ENCODE assay signal across 10 cellular contexts in genomic region chr7:44575054-44575453, GRCh38. TPM values are rescaled to one million over a fixed set of nuclear protein-coding genes. Genes with fewer than 3 reads are reported as not detected.
DNase-seq lines count a peak whose midpoint lies in the region; ATAC-seq and TF ChIP-seq lines count a peak whose summit lies in the region.
"Had no signal": no experiment of that assay in that cellular context is flagged by ENCODE, and none has a peak within 500 bp of the region (broad histone marks: within the 10 kb centered on the region; RNA-seq: fewer than 3 reads in every experiment).

No MANE protein-coding gene starts in this region.

- H2AFZ ChIP-seq in neural progenitor cell (replicated peaks) = no peak overlapping the region

- TF ChIP-seq POLR2A in adrenal gland (IDR thresholded peaks at IDR 0.05) = no peak

- H3K79me2 ChIP-seq in DOHH2 (ENCODE audit: control insufficient read depth, low read length) = peaks cover 75% of the 10 kb centered on the region
- H3K79me2 ChIP-seq in neural progenitor cell (ENCODE audit: low read depth) = peaks cover 44% of the 10 kb centered on the region

- H3K9ac ChIP-seq in neural progenitor cell = peak overlapping the region; percentile 25

- TF ChIP-seq CTCF in DOHH2 (IDR thresholded peaks at IDR 0.05; ENCODE audit: low read depth, low read length, poor library complexity, severe bottlenecking) (no peak), LNCaP clone FGC (IDR thresholded peaks at IDR 0.05; ENCODE audit: control insufficient read depth, extremely low read depth, insufficient read depth) (no peak), neural progenitor cell (IDR thresholded peaks at IDR 0.05) (no peak), adrenal gland (IDR thresholded peaks at IDR 0.05) (no peak)

- H3K4me1 Mint-ChIP-seq in central memory CD8-positive, alpha-beta T cell = peaks cover 45% of the 10 kb centered on the region
- H3K4me1 Mint-ChIP-seq in neural progenitor cell = peaks cover 30% of the 10 kb centered on the region

- no peak for ATAC-seq in central memory CD8-positive, alpha-beta T cell (replicated peaks; ENCODE audit: extremely low read depth, poor library complexity, severe bottlenecking)

- H3F3A ChIP-seq in DOHH2 (ENCODE audit: control insufficient read depth, insufficient read depth) (peaks cover 19% of the 10 kb centered on the region), neural progenitor cell (ENCODE audit: low read depth) (peaks cover 38% of the 10 kb centered on the region)

- DNase-seq in LNCaP clone FGC (ENCODE audit: low read depth) = no peak
- DNase-seq in central memory CD8-positive, alpha-beta T cell (ENCODE audit: low spot score in 2 of 2) = no peak
- DNase-seq in neural progenitor cell (ENCODE audit: low spot score) = no peak
- no peak for DNase-seq in adrenal gland
- DNase-seq in RPMI8226 = no peak
- no peak for DNase-seq in NCI-H1417 treated with DMSO at 0.1 percent for 48 hours (lab: John Stamatoyannopoulos, UW)
- DNase-seq: colonic mucosa, NCI-H146 had no signal

- no peaks in the 10 kb centered on the region for H3K27me3 Mint-ChIP-seq in central memory CD8-positive, alpha-beta T cell
- peaks cover 3% of the 10 kb centered on the region for H3K27me3 Mint-ChIP-seq in neural progenitor cell (ENCODE audit: insufficient read depth, low read depth)

- H4K20me1 ChIP-seq in DOHH2 (ENCODE audit: control insufficient read depth, insufficient read depth, low read depth, low read length) = no peaks in the 10 kb centered on the region
- H4K20me1 ChIP-seq in neural progenitor cell (ENCODE audit: low read depth) = peaks cover 6% of the 10 kb centered on the region

- peak overlapping the region; percentile 99 for H3K27ac Mint-ChIP-seq in central memory CD8-positive, alpha-beta T cell (ENCODE audit: low read depth)
- H3K27ac Mint-ChIP-seq in neural progenitor cell = no peak overlapping the region

- H3K4me2 ChIP-seq in DOHH2 (ENCODE audit: low read length) (peak overlapping the region; percentile 77), neural progenitor cell (peak overlapping the region; percentile 92)

- no peaks in the 10 kb centered on the region for H3K9me3 Mint-ChIP-seq in central memory CD8-positive, alpha-beta T cell
- H3K9me3 Mint-ChIP-seq in neural progenitor cell = no peaks in the 10 kb centered on the region

- H3K9me3 ChIP-seq in DOHH2 (ENCODE audit: control insufficient read depth, insufficient read depth, low read length) = no peaks in the 10 kb centered on the region
- no peaks in the 10 kb centered on the region for H3K9me3 ChIP-seq in neural progenitor cell (ENCODE audit: low read depth)
- no peaks in the 10 kb centered on the region for H3K9me3 ChIP-seq in adrenal gland (replicated peaks in 1 of 3)
- H3K9me3 ChIP-seq: colonic mucosa, prostate gland had no signal

- no peaks in the 10 kb centered on the region for H3K9me2 ChIP-seq in DOHH2 (replicated peaks; ENCODE audit: control insufficient read depth, low read length)

- peaks cover 51% of the 10 kb centered on the region for H3K36me3 Mint-ChIP-seq in central memory CD8-positive, alpha-beta T cell (ENCODE audit: insufficient read depth)
- peaks cover 36% of the 10 kb centered on the region for H3K36me3 Mint-ChIP-seq in neural progenitor cell

- H3K27me3 ChIP-seq in DOHH2 (ENCODE audit: control insufficient read depth, low read length) = no peaks in the 10 kb centered on the region
- H3K27me3 ChIP-seq in neural progenitor cell = no peaks in the 10 kb centered on the region
- H3K27me3 ChIP-seq in adrenal gland = no peaks in the 10 kb centered on the region
- H3K27me3 ChIP-seq: colonic mucosa had no signal

- peaks cover 32% of the 10 kb centered on the region for H3K4me1 ChIP-seq in DOHH2 (ENCODE audit: control insufficient read depth, low read length)
- peaks cover 17% of the 10 kb centered on the region for H3K4me1 ChIP-seq in neural progenitor cell
- H3K4me1 ChIP-seq in adrenal gland (replicated peaks in 1 of 2) = peaks cover 6 to 21% of the 10 kb centered on the region in 2 donors
- H3K4me1 ChIP-seq: prostate gland had no signal

- H3K4me3 ChIP-seq in DOHH2 (ENCODE audit: low read length) = peak overlapping the region; percentile 92
- peak overlapping the region; percentile 89 for H3K4me3 ChIP-seq in LNCaP clone FGC (ENCODE audit: low read depth, low read length)
- peak overlapping the region; percentile 73 for H3K4me3 ChIP-seq in neural progenitor cell
- H3K4me3 ChIP-seq in adrenal gland = no peak overlapping the region

- intact Hi-C loops in adrenal gland (cut with DNase I) = no loop called here

- H3K36me3 ChIP-seq in DOHH2 (ENCODE audit: control insufficient read depth, low read length) (peaks cover 81% of the 10 kb centered on the region), neural progenitor cell (peaks cover 7% of the 10 kb centered on the region), adrenal gland (replicated peaks in 1 of 2) (peaks cover 0 to 55% of the 10 kb centered on the region in 2 donors)

- peak overlapping the region; percentile 98 for H3K4me3 Mint-ChIP-seq in central memory CD8-positive, alpha-beta T cell
- H3K4me3 Mint-ChIP-seq in neural progenitor cell = peak overlapping the region; percentile 98

- H3K27ac ChIP-seq in DOHH2 (ENCODE audit: low read depth, low read length) (no peak overlapping the region), neural progenitor cell (no peak overlapping the region), adrenal gland (no peak overlapping the region)

RNA-seq across cellular contexts. Expression of gene DDX56, which starts 1.3 kb away (rescaled TPM):
- total RNA-seq in neural progenitor cell (ENCODE audit: low replicate concordance) = 61.0 and 67.5 TPM in 2 replicates
- total RNA-seq in adrenal gland = 10 to 100 TPM; 35.9 to 90.0 (median 54.7) TPM
- polyA plus RNA-seq in adrenal gland = 100 to 1,000 TPM in 2 of 3 donors, 10 to 100 TPM in 1; 71.4 to 543 (median 232) TPM

RNA-seq across cellular contexts. Expression of gene TMED4, which starts 7.0 kb away (rescaled TPM):
- total RNA-seq in neural progenitor cell (ENCODE audit: low replicate concordance) (95.8 and 222 TPM in 2 replicates), adrenal gland (100 to 1,000 TPM in 6 of 8 donors, 10 to 100 TPM in 2; 87.5 to 189 (median 127) TPM)
- polyA plus RNA-seq in adrenal gland = 10 to 100 TPM; 45.2 to 64.9 (median 46.7) TPM

RNA-seq across cellular contexts. Expression of gene OGDH, which starts 31.4 kb away (rescaled TPM):
- total RNA-seq in neural progenitor cell (ENCODE audit: low replicate concordance) (25.2 and 54.4 TPM in 2 replicates), adrenal gland (100 to 1,000 TPM; 128 to 284 (median 151) TPM)
- 100 to 1,000 TPM in 1 of 3 donors, 10 to 100 TPM in 2; 46.0 to 148 (median 59.8) TPM for polyA plus RNA-seq in adrenal gland

RNA-seq across cellular contexts. Expression of gene NPC1L1, which starts 33.9 kb away (rescaled TPM):
- total RNA-seq in neural progenitor cell (ENCODE audit: low replicate concordance) (0.09 TPM in 1 of 2 replicates, not detected in the other), adrenal gland (under 1 TPM in 7 of 8 donors, not detected in 1; under 0.01 to 0.42 (median 0.08) TPM)
- under 1 TPM; 0.02 to 0.48 (median 0.20) TPM for polyA plus RNA-seq in adrenal gland

Comparison
In these comparisons a context has a peak if more than half of its experiments do, and no peak if none do; other contexts are left out.
1. H3K4me3 ChIP-seq: peak in DOHH2 (single experiment), LNCaP clone FGC (single experiment) and neural progenitor cell (single experiment); none in adrenal gland (0 of 4).